10 cellular contexts compared by ENCODE assay signal in genomic region chr6:63816979-63817436, GRCh38.
DNase-seq lines count a peak whose midpoint lies in the region; ATAC-seq and TF ChIP-seq lines count a peak whose summit lies in the region.
"Had no signal": no experiment of that assay in that cellular context is flagged by ENCODE, and none has a peak within 500 bp of the region (broad histone marks: within the 10 kb centered on the region; RNA-seq: fewer than 3 reads in every experiment).

No MANE protein-coding gene starts in this region.

- H3K4me3 ChIP-seq in ascending aorta = no peak overlapping the region

- intact Hi-C loops in ascending aorta (cut with DNase I) = no loop called here

- H3K27ac Mint-ChIP-seq in activated T-cell treated with anti-CD3 and anti-CD28 coated beads, Interleukin-2, amount 50 U/mL, for 24 hours = no peak overlapping the region

- H3K4me1 Mint-ChIP-seq in activated T-cell treated with anti-CD3 and anti-CD28 coated beads, Interleukin-2, amount 50 U/mL, for 24 hours (ENCODE audit: low read depth) = no peaks in the 10 kb centered on the region

- no peaks in the 10 kb centered on the region for H3K9me3 Mint-ChIP-seq in activated T-cell treated with anti-CD3 and anti-CD28 coated beads, Interleukin-2, amount 50 U/mL, for 24 hours

- no peaks in the 10 kb centered on the region for H3K9me3 ChIP-seq in ascending aorta

- H3K36me3 Mint-ChIP-seq in activated T-cell treated with anti-CD3 and anti-CD28 coated beads, Interleukin-2, amount 50 U/mL, for 24 hours (ENCODE audit: low read depth) = no peaks in the 10 kb centered on the region

- DNase-seq in DMS53 treated with DMSO at 0.1 percent for 48 hours (lab: John Stamatoyannopoulos, UW; ENCODE audit: unreplicated experiment) = peak; percentile 53
- DNase-seq in amniotic epithelial cell (ENCODE audit: low read depth) = peak; percentile 30
- peak; percentile 31 for DNase-seq in midbrain (lab: John Stamatoyannopoulos, UW)
- no peak for DNase-seq in activated gamma-delta T cell treated with Interleukin-2 at 50 U/mL for 16 hours
- DNase-seq in activated T-cell treated with anti-CD3 and anti-CD28 coated beads, Interleukin-2, amount 50 U/mL, for 24 hours = no peak
- no peak for DNase-seq in ascending aorta (ENCODE audit: low spot score in 2 of 2)
- DNase-seq in activated CD4-positive, alpha-beta T cell treated with anti-CD3 and anti-CD28 coated beads for 4 hours = no peak
- DNase-seq: left cardiac atrium; stimulated activated CD4-positive, alpha-beta T cell treated with anti-CD3 and anti-CD28 coated beads, Interleukin-4, amount 100 ng/mL, for 4 hours had no signal

- peak; percentile 67 for ATAC-seq in HG03432 (IDR thresholded peaks at IDR 0.05; ENCODE audit: unreplicated experiment)
- ATAC-seq: left cardiac atrium had no signal

- peaks cover 2% of the 10 kb centered on the region for H3K27me3 Mint-ChIP-seq in activated T-cell treated with anti-CD3 and anti-CD28 coated beads, Interleukin-2, amount 50 U/mL, for 24 hours

- no peaks in the 10 kb centered on the region for H3K4me1 ChIP-seq in ascending aorta

- H3K4me3 Mint-ChIP-seq in activated T-cell treated with anti-CD3 and anti-CD28 coated beads, Interleukin-2, amount 50 U/mL, for 24 hours = no peak overlapping the region

- H3K27me3 ChIP-seq in ascending aorta = no peaks in the 10 kb centered on the region

- H3K36me3 ChIP-seq in ascending aorta = no peaks in the 10 kb centered on the region

- no peak for TF ChIP-seq CTCF in ascending aorta (IDR thresholded peaks at IDR 0.05)

- no peak overlapping the region for H3K27ac ChIP-seq in ascending aorta

Comparison
In these comparisons a context has a peak if more than half of its experiments do, and no peak if none do; other contexts are left out.
1. DNase-seq: peak in DMS53 treated with DMSO at 0.1 percent for 48 hours (single experiment), amniotic epithelial cell (single experiment) and midbrain (single experiment); none in activated gamma-delta T cell treated with Interleukin-2 at 50 U/mL for 16 hours (single experiment), activated T-cell treated with anti-CD3 and anti-CD28 coated beads, Interleukin-2, amount 50 U/mL, for 24 hours (single experiment), ascending aorta (0 of 2) and activated CD4-positive, alpha-beta T cell treated with anti-CD3 and anti-CD28 coated beads for 4 hours (0 of 2).